In genomic region chr6:46899636-46900035, GRCh38 we compare ENCODE assay signal across 19 cellular contexts. TPM values are rescaled to one million over a fixed set of nuclear protein-coding genes. Genes with fewer than 3 reads are reported as not detected.
DNase-seq lines count a peak whose midpoint lies in the region; ATAC-seq and TF ChIP-seq lines count a peak whose summit lies in the region.
"Had no signal": no experiment of that assay in that cellular context is flagged by ENCODE, and none has a peak within 500 bp of the region (broad histone marks: within the 10 kb centered on the region; RNA-seq: fewer than 3 reads in every experiment).

No MANE protein-coding gene starts in this region.

- no peak overlapping the region for H3K4me3 ChIP-seq in heart right ventricle
- no peak overlapping the region for H3K4me3 ChIP-seq in psoas muscle
- H3K4me3 ChIP-seq: BLaER1, MG63 had no signal

- H3K27me3 ChIP-seq in heart right ventricle: no peaks in the 10 kb centered on the region
- H3K27me3 ChIP-seq in psoas muscle (ENCODE audit: insufficient read depth in 3 of 3, low read length in 2 of 3): peaks cover 0 to 4% (median 0%) of the 10 kb centered on the region in 3 donors
- H3K27me3 ChIP-seq: BLaER1, MG63 had no signal

- no peak for DNase-seq in heart right ventricle
- no peak for DNase-seq in Right ventricle myocardium superior
- peak; percentile 7 for DNase-seq in glomerular visceral epithelial cell (ENCODE audit: extremely low spot score)
- DNase-seq in psoas muscle: no peak
- no peak for DNase-seq in HT-29 (ENCODE audit: low spot score)
- DNase-seq in NCI-H345 treated with DMSO at 0.1 percent for 48 hours (lab: John Stamatoyannopoulos, UW; ENCODE audit: unreplicated experiment): no peak
- DNase-seq in activated naive CD8-positive, alpha-beta T cell treated with anti-CD3 and anti-CD28 coated beads, Interleukin-2, amount 50 U/mL, for 24 hours: no peak
- DNase-seq: 8988T, DMS 273 treated with DMSO at 0.1 percent for 48 hours, H9, KG1, MG63, NCI-H1105 treated with DMSO at 0.1 percent for 48 hours, NCI-H187, NCI-H446 treated with DMSO at 0.1 percent for 48 hours, NCI-H774 had no signal

- H3K27ac Mint-ChIP-seq in activated naive CD8-positive, alpha-beta T cell treated with anti-CD3 and anti-CD28 coated beads, Interleukin-2, amount 50 U/mL, for 24 hours: no peak overlapping the region

- no peaks in the 10 kb centered on the region for H3K36me3 Mint-ChIP-seq in activated naive CD8-positive, alpha-beta T cell treated with anti-CD3 and anti-CD28 coated beads, Interleukin-2, amount 50 U/mL, for 24 hours (ENCODE audit: low read depth)

- ATAC-seq in heart right ventricle (no peak), Right ventricle myocardium superior (ENCODE audit: poor library complexity) (no peak), psoas muscle (no peak), GM18868 (IDR thresholded peaks at IDR 0.05; ENCODE audit: unreplicated experiment) (no peak)
- ATAC-seq in activated naive CD8-positive, alpha-beta T cell treated with anti-CD3 and anti-CD28 coated beads, Interleukin-2, amount 50 U/mL, for 24 hours: no peak
- ATAC-seq: Panc1 had no signal

- peaks cover 9% of the 10 kb centered on the region for H3K27me3 Mint-ChIP-seq in activated naive CD8-positive, alpha-beta T cell treated with anti-CD3 and anti-CD28 coated beads, Interleukin-2, amount 50 U/mL, for 24 hours

- no peaks in the 10 kb centered on the region for H3K4me1 Mint-ChIP-seq in activated naive CD8-positive, alpha-beta T cell treated with anti-CD3 and anti-CD28 coated beads, Interleukin-2, amount 50 U/mL, for 24 hours

- peaks cover 0 to 42% (median 0%) of the 10 kb centered on the region in 9 donors for H3K36me3 ChIP-seq in heart right ventricle
- H3K36me3 ChIP-seq in psoas muscle (ENCODE audit: insufficient read depth in 1 of 2, low read depth in 1 of 2): no peaks in the 10 kb centered on the region
- H3K36me3 ChIP-seq: BLaER1, MG63 had no signal

- H3K27ac ChIP-seq in heart right ventricle: peak overlapping the region in 6 of 10 donors; percentile 12 to 83 (median 36)
- H3K27ac ChIP-seq in psoas muscle: peak overlapping the region; percentile 41
- H3K27ac ChIP-seq: BLaER1 had no signal

- no peak overlapping the region for H3K4me3 Mint-ChIP-seq in activated naive CD8-positive, alpha-beta T cell treated with anti-CD3 and anti-CD28 coated beads, Interleukin-2, amount 50 U/mL, for 24 hours
- H3K4me3 Mint-ChIP-seq: H9 had no signal

- H3K9me3 ChIP-seq in heart right ventricle (no peaks in the 10 kb centered on the region), psoas muscle (no peaks in the 10 kb centered on the region)
- H3K9me3 ChIP-seq: BLaER1, MG63 had no signal

- H3K9me3 Mint-ChIP-seq in activated naive CD8-positive, alpha-beta T cell treated with anti-CD3 and anti-CD28 coated beads, Interleukin-2, amount 50 U/mL, for 24 hours: no peaks in the 10 kb centered on the region
- H3K9me3 Mint-ChIP-seq: H9 had no signal

- intact Hi-C loops in heart right ventricle (cut with DNase I) (loop anchor here in 4 of 10 donors (5.0 to 10.0 kb wide), 4 partner anchors 45 to 88 kb away; no protein-coding TSS in a partner anchor), Right ventricle myocardium superior (cut with DNase I) (no loop called here), psoas muscle (cut with DNase I) (no loop called here)

- WGBS in heart right ventricle, 2 donors: 69 to 72% methylated on average over 4 of the region's 4 CpGs
- 53 to 58% (median 58%) methylated on average over 4 of the region's 4 CpGs for WGBS in psoas muscle, 3 donors

- TF ChIP-seq CTCF in heart right ventricle (IDR thresholded peaks at IDR 0.05) (no peak), psoas muscle (IDR thresholded peaks at IDR 0.05) (no peak)

- peaks cover 10 to 94% (median 64%) of the 10 kb centered on the region in 9 donors for H3K4me1 ChIP-seq in heart right ventricle
- H3K4me1 ChIP-seq in psoas muscle: peaks cover 4% of the 10 kb centered on the region
- H3K4me1 ChIP-seq: BLaER1 had no signal

RNA-seq across cellular contexts. Expression of gene ADGRF5, which starts 22.1 kb away (rescaled TPM):
- 10 to 100 TPM; 27.1 to 92.1 (median 35.4) TPM for total RNA-seq in heart right ventricle
- 10 to 100 TPM; 28.8 to 44.7 TPM for polyA plus RNA-seq in heart right ventricle
- total RNA-seq in Right ventricle myocardium superior: 41.1 TPM
- 10 to 100 TPM; 18.7 to 58.0 (median 22.4) TPM for total RNA-seq in psoas muscle
- 10 to 100 TPM; 14.3 to 23.3 (median 15.0) TPM for polyA plus RNA-seq in psoas muscle
- 0.05 TPM in 1 of 2 replicates, not detected in the other for total RNA-seq in HT-29 (2014; rRNA removed; shearing (Covaris generic))
- total RNA-seq: H9 had no signal

Comparison
In these comparisons a context has a peak if more than half of its experiments do, and no peak if none do; other contexts are left out.
1. RNA of gene ADGRF5, which starts 22.1 kb away (total RNA-seq): 41.1 TPM in Right ventricle myocardium superior (single experiment), 27.1 to 92.1 TPM in heart right ventricle and 18.7 to 58.0 TPM in psoas muscle; 0.05 TPM in HT-29; every median in the first group is over 10 times any median in the second.